In genomic region chr7:135740868-135741267, GRCh38 we compare ENCODE assay signal across 26 cellular contexts. TPM values are rescaled to one million over a fixed set of nuclear protein-coding genes. Genes with fewer than 3 reads are reported as not detected.
A peak's percentile ranks its signal among the peaks of the same experiment; 100 is the strongest.
DNase-seq lines count a peak whose midpoint lies in the region; ATAC-seq and TF ChIP-seq lines count a peak whose summit lies in the region.
"Had no signal": no experiment of that assay in that cellular context is flagged by ENCODE, and none has a peak within 500 bp of the region (broad histone marks: within the 10 kb centered on the region; RNA-seq: fewer than 3 reads in every experiment).

No MANE protein-coding gene starts in this region.

- H4K91ac ChIP-seq in mesenchymal stem cell (ENCODE audit: low read length) = no peak overlapping the region

- no peak overlapping the region for H3K27ac Mint-ChIP-seq in HFFc6
- H3K27ac Mint-ChIP-seq: CD14-positive monocyte; CD4-positive, alpha-beta T cell; CD8-positive, alpha-beta memory T cell; GM23338; H9 had no signal

- no peaks in the 10 kb centered on the region for H3K9me2 ChIP-seq in hepatocyte (replicated peaks; ENCODE audit: insufficient read depth)

- intact Hi-C loops in heart right ventricle (cut with DNase I) (loop anchor here in 1 of 10 donors (5.0 kb wide), 1 partner anchor 254 kb away; no protein-coding TSS in a partner anchor), cardiac septum (cut with DNase I) (no loop called here)

- H3K27me3 Mint-ChIP-seq in HFFc6 (ENCODE audit: insufficient read depth) = no peaks in the 10 kb centered on the region; the same call in none of the 2 replicates

- H3K9me3 Mint-ChIP-seq in HFFc6 = no peaks in the 10 kb centered on the region
- H3K9me3 Mint-ChIP-seq: CD14-positive monocyte; CD4-positive, alpha-beta T cell; CD8-positive, alpha-beta memory T cell; GM23338 had no signal

- peaks cover 15% of the 10 kb centered on the region; the same call in 1 of the 2 replicates for H3K36me3 Mint-ChIP-seq in HFFc6 (ENCODE audit: low read depth)
- H3K36me3 Mint-ChIP-seq: CD14-positive monocyte; CD8-positive, alpha-beta memory T cell had no signal

- no peak overlapping the region for H2AK5ac ChIP-seq in mesenchymal stem cell (ENCODE audit: low read length, severe bottlenecking)

- peak overlapping the region; percentile 13 for H3K9ac ChIP-seq in mesenchymal stem cell (ENCODE audit: low read length)
- H3K9ac ChIP-seq: BLaER1 treated with 17β-estradiol and CSF1 and Interleukin-3, amounts not matched to agents 10 nM and 100 nM had no signal

- TF ChIP-seq CTCF in heart right ventricle (IDR thresholded peaks at IDR 0.05) = no peak
- TF ChIP-seq CTCF in hepatocyte (IDR thresholded peaks at IDR 0.05; ENCODE audit: poor library complexity) = no peak
- no peak for TF ChIP-seq CTCF in osteoblast (IDR thresholded peaks at IDR 0.05; ENCODE audit: extremely low read depth, low read depth, low read length)
- no peak for TF ChIP-seq CTCF in HFFc6 (IDR thresholded peaks at IDR 0.05)

- H3K27ac ChIP-seq in heart right ventricle (peak overlapping the region in 7 of 10 donors; percentile 22 to 78 (median 65)), hepatocyte (peak overlapping the region; percentile 52), mesenchymal stem cell (ENCODE audit: low read length, poor library complexity, severe bottlenecking) (no peak overlapping the region), osteoblast (ENCODE audit: low read depth, low read length) (no peak overlapping the region)
- H3K27ac ChIP-seq: A549; BLaER1 treated with 17β-estradiol and CSF1 and Interleukin-3, amounts not matched to agents 10 nM and 100 nM had no signal

- no peak overlapping the region for H2BK120ac ChIP-seq in mesenchymal stem cell (ENCODE audit: low read depth, low read length)

- no peak for ATAC-seq in heart right ventricle
- ATAC-seq: A549, GM12878, GM23338, HCT116 had no signal

- H3K18ac ChIP-seq in mesenchymal stem cell (ENCODE audit: low read depth in 1 of 2, low read length in 2 of 2) = no peak overlapping the region

- no peak overlapping the region for H2BK5ac ChIP-seq in mesenchymal stem cell (ENCODE audit: low read depth, low read length, poor library complexity, severe bottlenecking)

- no peak overlapping the region for H4K8ac ChIP-seq in mesenchymal stem cell (ENCODE audit: low read length)

- H3K4me3 ChIP-seq in heart right ventricle (no peak overlapping the region), hepatocyte (no peak overlapping the region), mesenchymal stem cell (ENCODE audit: insufficient read depth in 1 of 2, low read depth in 1 of 2, low read length in 2 of 2) (no peak overlapping the region), osteoblast (ENCODE audit: insufficient read depth, low read length) (no peak overlapping the region)
- H3K4me3 ChIP-seq: A549; BLaER1 treated with 17β-estradiol and CSF1 and Interleukin-3, amounts not matched to agents 10 nM and 100 nM; GM12878; GM23338 had no signal

- H3K4me3 Mint-ChIP-seq in HFFc6 = no peak overlapping the region
- H3K4me3 Mint-ChIP-seq: CD14-positive monocyte; CD4-positive, alpha-beta T cell; CD8-positive, alpha-beta memory T cell; GM23338; H9 had no signal

- no peak overlapping the region for H3K23ac ChIP-seq in mesenchymal stem cell (ENCODE audit: low read length in 2 of 2)

- no peaks in the 10 kb centered on the region for H3K79me1 ChIP-seq in mesenchymal stem cell (replicated peaks; ENCODE audit: low read length, poor library complexity, severe bottlenecking)

- H4K20me1 ChIP-seq in hepatocyte (ENCODE audit: insufficient read depth, poor library complexity, severe bottlenecking) (no peaks in the 10 kb centered on the region), osteoblast (ENCODE audit: insufficient read depth, low read length) (no peaks in the 10 kb centered on the region)
- H4K20me1 ChIP-seq: BLaER1 treated with 17β-estradiol and CSF1 and Interleukin-3, amounts not matched to agents 10 nM and 100 nM had no signal

- H3K4me2 ChIP-seq in hepatocyte (no peak overlapping the region), mesenchymal stem cell (ENCODE audit: low read length, poor library complexity, severe bottlenecking) (no peak overlapping the region), osteoblast (ENCODE audit: insufficient read depth, low read length) (no peak overlapping the region)
- H3K4me2 ChIP-seq: A549; BLaER1 treated with 17β-estradiol and CSF1 and Interleukin-3, amounts not matched to agents 10 nM and 100 nM; GM23338 had no signal

- DNase-seq in heart right ventricle (no peak), cardiac septum (ENCODE audit: low spot score) (no peak), hepatocyte (ENCODE audit: low spot score) (peak; percentile 34), mesenchymal stem cell (no peak), osteoblast (ENCODE audit: insufficient read length, low spot score, missing footprints) (no peak), NOMO-1 (lab: John Stamatoyannopoulos, UW; ENCODE audit: unreplicated experiment in 2 of 2) (no peak), NCI-H2029 (lab: John Stamatoyannopoulos, UW) (no peak), HFFc6 (no peak)
- DNase-seq: 8988T; ACHN; AML-193; BE2C; CD4-positive, alpha-beta T cell; CD8-positive, alpha-beta memory T cell; DMS 273 treated with DMSO at 0.1 percent for 48 hours; DMS79; EL; GDM1; H9 had no signal

- H3K9me3 ChIP-seq in heart right ventricle (no peaks in the 10 kb centered on the region), hepatocyte (ENCODE audit: low read depth) (no peaks in the 10 kb centered on the region), mesenchymal stem cell (ENCODE audit: control insufficient read depth, low read length) (no peaks in the 10 kb centered on the region), osteoblast (ENCODE audit: low read depth, low read length) (no peaks in the 10 kb centered on the region)
- H3K9me3 ChIP-seq: A549; BE2C; BLaER1 treated with 17β-estradiol and CSF1 and Interleukin-3, amounts not matched to agents 10 nM and 100 nM had no signal

- H3K27me3 ChIP-seq in heart right ventricle (no peaks in the 10 kb centered on the region), hepatocyte (no peaks in the 10 kb centered on the region), mesenchymal stem cell (ENCODE audit: control insufficient read depth in 1 of 2, insufficient read depth in 1 of 2, low read length in 2 of 2) (peaks cover 0 to 27% of the 10 kb centered on the region in 2 experiments), osteoblast (ENCODE audit: insufficient read depth, low read length) (no peaks in the 10 kb centered on the region)
- H3K27me3 ChIP-seq: BE2C; BLaER1 treated with 17β-estradiol and CSF1 and Interleukin-3, amounts not matched to agents 10 nM and 100 nM had no signal

- no peak overlapping the region for H2BK15ac ChIP-seq in mesenchymal stem cell (ENCODE audit: low read depth, poor library complexity, severe bottlenecking)

- H3K4me1 ChIP-seq in heart right ventricle (peaks cover 4 to 74% (median 23%) of the 10 kb centered on the region in 9 donors), hepatocyte (ENCODE audit: insufficient read depth) (no peaks in the 10 kb centered on the region), mesenchymal stem cell (ENCODE audit: control insufficient read depth, insufficient read depth, low read depth, low read length) (no peaks in the 10 kb centered on the region), osteoblast (ENCODE audit: insufficient read depth, low read length) (peaks cover 40% of the 10 kb centered on the region)
- H3K4me1 ChIP-seq: BE2C; BLaER1 treated with 17β-estradiol and CSF1 and Interleukin-3, amounts not matched to agents 10 nM and 100 nM had no signal

- no peak overlapping the region for H2AFZ ChIP-seq in hepatocyte
- H2AFZ ChIP-seq in mesenchymal stem cell (ENCODE audit: low read depth, low read length) = no peak overlapping the region
- H2AFZ ChIP-seq in osteoblast (ENCODE audit: low read length) = peak overlapping the region; percentile 14
- H2AFZ ChIP-seq: GM23338 had no signal

- H3K4me1 Mint-ChIP-seq in HFFc6 (ENCODE audit: low read depth) = peaks cover 42% of the 10 kb centered on the region
- H3K4me1 Mint-ChIP-seq: CD14-positive monocyte; CD8-positive, alpha-beta memory T cell had no signal

- H3K36me3 ChIP-seq in heart right ventricle (peaks cover 0 to 9% (median 0%) of the 10 kb centered on the region in 9 donors), hepatocyte (replicated peaks; ENCODE audit: insufficient read depth, low read depth) (no peaks in the 10 kb centered on the region), mesenchymal stem cell (ENCODE audit: control insufficient read depth in 1 of 2, insufficient read depth in 2 of 2, low read depth in 1 of 2, low read length in 2 of 2) (peaks cover 0 to 66% of the 10 kb centered on the region in 2 experiments), osteoblast (ENCODE audit: insufficient read depth, low read length) (peaks cover 7% of the 10 kb centered on the region)
- H3K36me3 ChIP-seq: BE2C; BLaER1 treated with 17β-estradiol and CSF1 and Interleukin-3, amounts not matched to agents 10 nM and 100 nM had no signal

- H3K14ac ChIP-seq in mesenchymal stem cell (ENCODE audit: low read length in 2 of 2) = no peak overlapping the region

- H3K79me2 ChIP-seq in hepatocyte = no peaks in the 10 kb centered on the region
- peaks cover 65% of the 10 kb centered on the region for H3K79me2 ChIP-seq in osteoblast (ENCODE audit: insufficient read depth, low read length)

- 77 to 84% methylated on average over 4 of the region's 4 CpGs for WGBS in heart right ventricle, 2 donors
- 68% methylated on average over 4 of the region's 4 CpGs for WGBS in hepatocyte (ENCODE audit: low lambda C conversion rate, missing lambda C conversion rate)
- 82% methylated on average over 3 of the region's 4 CpGs for WGBS in mesenchymal stem cell

- no peak overlapping the region for H3K4ac ChIP-seq in mesenchymal stem cell (ENCODE audit: low read depth in 1 of 2, low read length in 2 of 2)

- H2BK12ac ChIP-seq in mesenchymal stem cell (ENCODE audit: low read length in 2 of 2) = no peak overlapping the region

RNA-seq across cellular contexts. Expression of gene FAM180A, which starts 7.7 kb away (rescaled TPM):
- total RNA-seq in heart right ventricle = 10 to 100 TPM in 8 of 10 donors, 1 to 10 TPM in 2; 2.0 to 47.6 (median 19.5) TPM
- 10 to 100 TPM in 1 of 2 donors, 1 to 10 TPM in 1; 2.4 to 11.3 TPM for polyA plus RNA-seq in heart right ventricle
- 25.1 TPM for total RNA-seq in cardiac septum
- total RNA-seq in hepatocyte = not detected in 2 replicates
- polyA plus RNA-seq in hepatocyte = not detected in 2 replicates
- polyA plus RNA-seq in mesenchymal stem cell (2013, experiment 1 of 2) = not detected
- polyA plus RNA-seq in mesenchymal stem cell (2013, experiment 2 of 2) = not detected
- 23.5 and 28.9 TPM in 2 replicates for total RNA-seq in osteoblast
- 10 to 100 TPM in 5 of 6 experiments, 1 to 10 TPM in 1; 5.6 to 61.9 (median 53.3) TPM for total RNA-seq in HFFc6 (2021; fragmentation: NEBNext Ultra II Directional; extraction: Animal tissue kit (Norgen Biotek cat#: 25700))
- total RNA-seq: CD4-positive, alpha-beta T cell; CD8-positive, alpha-beta memory T cell; GM12878; GM23338; H9 had no signal
- polyA plus RNA-seq: A549; CD14-positive monocyte; CD8-positive, alpha-beta memory T cell; GM12878; GM23338 had no signal

RNA-seq across cellular contexts. Expression of gene SLC13A4, which starts 12.9 kb away (rescaled TPM):
- total RNA-seq in heart right ventricle (under 1 TPM in 8 of 10 donors, not detected in 2; 0.08 to 0.87 (median 0.56) TPM), cardiac septum (1.0 TPM), hepatocyte (0.13 TPM in 1 of 2 replicates, not detected in the other), osteoblast (0.36 and 0.88 TPM in 2 replicates)
- polyA plus RNA-seq in heart right ventricle (1 to 10 TPM in 1 of 2 donors, under 1 TPM in 1; 0.12 to 2.8 TPM), hepatocyte (0.93 TPM in 1 of 2 replicates, not detected in the other)
- not detected for polyA plus RNA-seq in mesenchymal stem cell (2013, experiment 1 of 2)
- polyA plus RNA-seq in mesenchymal stem cell (2013, experiment 2 of 2) = 0.05 TPM
- total RNA-seq in HFFc6 (2021; fragmentation: NEBNext Ultra II Directional; extraction: Animal tissue kit (Norgen Biotek cat#: 25700)) = 1 to 10 TPM in 1 of 6 experiments, under 1 TPM in 4, not detected in 1; 0.24 to 1.2 (median 0.68) TPM
- total RNA-seq: CD4-positive, alpha-beta T cell; CD8-positive, alpha-beta memory T cell; GM12878; H4 had no signal
- polyA plus RNA-seq: A549; CD14-positive monocyte; CD8-positive, alpha-beta memory T cell had no signal

Comparison
In these comparisons a context has a peak if more than half of its experiments do, and no peak if none do; other contexts are left out.
1. H3K27ac ChIP-seq: peak in heart right ventricle (7 of 10) and hepatocyte (single experiment); none in mesenchymal stem cell (single experiment) and osteoblast (single experiment).